ENCODE assay signal across 17 cellular contexts in genomic region chr12:122085571-122085970, GRCh38. TPM values are rescaled to one million over a fixed set of nuclear protein-coding genes. Genes with fewer than 3 reads are reported as not detected.
DNase-seq lines count a peak whose midpoint lies in the region; ATAC-seq, FAIRE-seq and TF ChIP-seq lines count a peak whose summit lies in the region.
"Had no signal": no experiment of that assay in that cellular context is flagged by ENCODE, and none has a peak within 500 bp of the region (broad histone marks: within the 10 kb centered on the region; RNA-seq: fewer than 3 reads in every experiment).

No MANE protein-coding gene starts in this region.

- no peaks in the 10 kb centered on the region for H3K27me3 ChIP-seq in K562 (ENCODE audit: control insufficient read depth in 2 of 2, insufficient read depth in 2 of 2, low read length in 2 of 2)
- no peaks in the 10 kb centered on the region for H3K27me3 ChIP-seq in transverse colon
- H3K27me3 ChIP-seq: heart right ventricle had no signal

- H3K9me3 ChIP-seq in K562 (replicated peaks; ENCODE audit: control insufficient read depth, insufficient read depth, low read depth, low read length) (no peaks in the 10 kb centered on the region), transverse colon (no peaks in the 10 kb centered on the region)
- H3K9me3 ChIP-seq: heart right ventricle had no signal

- H3K36me3 ChIP-seq in K562 (ENCODE audit: control insufficient read depth, insufficient read depth, low read length) (peaks cover 82% of the 10 kb centered on the region), transverse colon (no peaks in the 10 kb centered on the region)

- no peak overlapping the region for H3K27ac ChIP-seq in K562 (ENCODE audit: extremely low read depth, low read depth, low read length)
- peak overlapping the region; percentile 71 to 95 (median 92) for H3K27ac ChIP-seq in transverse colon

- TF ChIP-seq CTCF in K562 (IDR thresholded peaks at IDR 0.05 in 2 of 3, conservative IDR thresholded peaks at IDR 0.05 in 1 of 3; ENCODE audit: insufficient read depth in 2 of 3, low read depth in 1 of 3, low read length in 3 of 3) (no peak), nephron (IDR thresholded peaks at IDR 0.05; ENCODE audit: unreplicated experiment in 3 of 3) (no peak), transverse colon (IDR thresholded peaks at IDR 0.05) (no peak)

- H3K4me3 Mint-ChIP-seq in stimulated activated naive CD8-positive, alpha-beta T cell treated with anti-CD3 and anti-CD28 coated beads, Interleukin-15, Interleukin-2, amounts not matched to agents 100 ng/mL and 50 ng/mL, for 24 hours: peak overlapping the region; percentile 64
- H3K4me3 Mint-ChIP-seq in nephron: peak overlapping the region in 1 of 3 experiments; percentile 52

- POLR2A ChIA-PET in K562 (lab: Yijun Ruan, JAX): interaction anchor here (0.8 to 6.0 kb wide), 3 partner anchors 11 to 23 kb away, joined by 3 to 75 read pairs (median 3); no protein-coding TSS in a partner anchor

- no peak for DNase-seq in stimulated activated naive CD8-positive, alpha-beta T cell treated with anti-CD3 and anti-CD28 coated beads, Interleukin-15, Interleukin-2, amounts not matched to agents 100 U/mL and 50 U/mL, for 24 hours
- DNase-seq in K562 (ENCODE audit: extremely low read depth in 1 of 4, low spot score in 3 of 4) (peak in 1 of 4 experiments; percentile 54), transverse colon (no peak), HuH-7.5 (ENCODE audit: low spot score) (no peak), DMS53 (lab: John Stamatoyannopoulos, UW) (no peak), NCI-H69 (lab: John Stamatoyannopoulos, UW) (no peak)
- DNase-seq: Calu3; cerebellar nuclear complex; effector memory CD4-positive, alpha-beta T cell; heart right ventricle; NCI-H2029; SW 1271 had no signal

- FAIRE-seq in K562 (lab: Jason Lieb, UNC): peak; percentile 49
- FAIRE-seq: G401.6, H54 had no signal

- TF ChIP-seq POLR2A in K562 (conservative IDR thresholded peaks at IDR 0.05) (no peak), transverse colon (IDR thresholded peaks at IDR 0.05) (no peak)

- H3K27me3 Mint-ChIP-seq in stimulated activated naive CD8-positive, alpha-beta T cell treated with anti-CD3 and anti-CD28 coated beads, Interleukin-15, Interleukin-2, amounts not matched to agents 100 ng/mL and 50 ng/mL, for 24 hours: no peaks in the 10 kb centered on the region
- H3K27me3 Mint-ChIP-seq in nephron (ENCODE audit: low read depth): no peaks in the 10 kb centered on the region

- H3K9me1 ChIP-seq in K562 (ENCODE audit: control insufficient read depth, insufficient read depth, low read length): peaks cover 2% of the 10 kb centered on the region

- intact Hi-C loops in K562 (cut with micrococcal nuclease) (no loop called here), transverse colon (cut with DNase I; ENCODE audit: low total_unique reads) (no loop called here)

- TF ChIP-seq RAD21 in K562 (CRISPR knock-in tag; conservative IDR thresholded peaks at IDR 0.05 in 1 of 2, IDR thresholded peaks at IDR 0.05 in 1 of 2): no peak

- no peak overlapping the region for H2AFZ ChIP-seq in K562 (ENCODE audit: low read depth, low read length)

- peaks cover 100% of the 10 kb centered on the region for H3K79me2 ChIP-seq in K562 (ENCODE audit: control insufficient read depth, insufficient read depth, low read length)

- WGBS in K562 (ENCODE audit: insufficient coverage, low coverage, missing lambda C conversion rate): 49% methylated on average over 5 of the region's 5 CpGs
- WGBS in transverse colon (ENCODE audit: low coverage in 1 of 2), 2 donors: 57 to 61% methylated on average over 2 to 5 of the region's 5 CpGs

- peak; percentile 56; the same call in 1 of the 2 replicates for TF ChIP-seq EP300 in K562 (IDR thresholded peaks at IDR 0.05; ENCODE audit: low read length)
- no peak for TF ChIP-seq EP300 in transverse colon (IDR thresholded peaks at IDR 0.05; ENCODE audit: low read depth)

- no TSS peak for BruUV-seq in K562 (replicated peaks; lab: Mats Ljungman, UMichigan)

- no peak overlapping the region for H3K4me3 ChIP-seq in K562
- H3K4me3 ChIP-seq in transverse colon: no peak overlapping the region
- H3K4me3 ChIP-seq: heart right ventricle had no signal

- peaks cover 32% of the 10 kb centered on the region for H3K36me3 Mint-ChIP-seq in stimulated activated naive CD8-positive, alpha-beta T cell treated with anti-CD3 and anti-CD28 coated beads, Interleukin-15, Interleukin-2, amounts not matched to agents 100 ng/mL and 50 ng/mL, for 24 hours (ENCODE audit: low read depth)
- H3K36me3 Mint-ChIP-seq in nephron (ENCODE audit: low read depth): peaks cover 36% of the 10 kb centered on the region

- peaks cover 37 to 74% of the 10 kb centered on the region in 2 experiments; a peak in 4 of 5 replicates for H3K4me1 ChIP-seq in K562 (replicated peaks in 1 of 2; ENCODE audit: control insufficient read depth in 2 of 2, insufficient read depth in 2 of 2, low read length in 2 of 2)
- peaks cover 63 to 100% (median 93%) of the 10 kb centered on the region in 4 donors for H3K4me1 ChIP-seq in transverse colon

- H3K4me1 Mint-ChIP-seq in stimulated activated naive CD8-positive, alpha-beta T cell treated with anti-CD3 and anti-CD28 coated beads, Interleukin-15, Interleukin-2, amounts not matched to agents 100 ng/mL and 50 ng/mL, for 24 hours (ENCODE audit: low read depth): peaks cover 82% of the 10 kb centered on the region
- peaks cover 68% of the 10 kb centered on the region for H3K4me1 Mint-ChIP-seq in nephron

- CTCF ChIA-PET in K562 (lab: Yijun Ruan, JAX; ENCODE audit: low intra/inter-chr PET ratio): no interaction called here

- H3K4me2 ChIP-seq in K562 (ENCODE audit: insufficient read depth, low read length): peak overlapping the region; percentile 38

- in situ Hi-C loops in K562 (cut with MboI): no loop called here
- in situ Hi-C loops in transverse colon (cut with MboI; ENCODE audit: low pct_ligation_motif_present in 1 of 4, low pct_unique_long_range_greater_than_20kb in 1 of 4, low sequenced_read_pairs in 3 of 4): no loop called here

- peak overlapping the region; percentile 45 for H3K27ac Mint-ChIP-seq in stimulated activated naive CD8-positive, alpha-beta T cell treated with anti-CD3 and anti-CD28 coated beads, Interleukin-15, Interleukin-2, amounts not matched to agents 100 ng/mL and 50 ng/mL, for 24 hours
- H3K27ac Mint-ChIP-seq in nephron: peak overlapping the region; percentile 85 to 96 (median 86)

- peaks cover 18% of the 10 kb centered on the region; the same call in 1 of the 2 replicates for H4K20me1 ChIP-seq in K562 (replicated peaks; ENCODE audit: control insufficient read depth, insufficient read depth, low read length)

- no peaks in the 10 kb centered on the region for H3K9me3 Mint-ChIP-seq in stimulated activated naive CD8-positive, alpha-beta T cell treated with anti-CD3 and anti-CD28 coated beads, Interleukin-15, Interleukin-2, amounts not matched to agents 100 ng/mL and 50 ng/mL, for 24 hours
- no peaks in the 10 kb centered on the region for H3K9me3 Mint-ChIP-seq in nephron

- no peak overlapping the region; a peak in 1 of 4 replicates for H3K9ac ChIP-seq in K562 (ENCODE audit: insufficient read depth in 1 of 2, low read depth in 2 of 2, low read length in 2 of 2)

- ATAC-seq in stimulated activated naive CD8-positive, alpha-beta T cell treated with anti-CD3 and anti-CD28 coated beads, Interleukin-15, Interleukin-2, amounts not matched to agents 100 U/mL and 50 U/mL, for 24 hours: no peak
- ATAC-seq in K562: no peak
- ATAC-seq: heart right ventricle, Right ventricle myocardium inferior had no signal

TF ChIP-seq in K562, 482 proteins besides CTCF, POLR2A, EP300 and RAD21 (continues in another document):
- TF ChIP-seq FOXP1 (CRISPR knock-in tag; IDR thresholded peaks at IDR 0.05) (no peak), ZNF140 (CRISPR knock-in tag; IDR thresholded peaks at IDR 0.05) (no peak), ZNF24 (IDR thresholded peaks at IDR 0.05) (no peak), NFIC (IDR thresholded peaks at IDR 0.05) (peak; percentile 47), HMG20B (CRISPR knock-in tag; IDR thresholded peaks at IDR 0.05) (no peak), TRIM24 (IDR thresholded peaks at IDR 0.05) (peak in 1 of 2 experiments; percentile 50; a peak in 1 of 4 replicates), GTF2A2 (tag; IDR thresholded peaks at IDR 0.05) (no peak), PREB (CRISPR knock-in tag; IDR thresholded peaks at IDR 0.05) (no peak), CBFA2T2 (conservative IDR thresholded peaks at IDR 0.05) (peak; percentile 79)

RNA-seq across cellular contexts. Expression of gene MLXIP, which starts 7.0 kb away (rescaled TPM):
- total RNA-seq in K562 (2011; cell fraction: chromatin; rRNA removed; ENCODE audit: low replicate concordance): 289 and 513 TPM in 2 replicates
- 197 and 203 TPM in 2 replicates for total RNA-seq in K562 (2011; cell fraction: nucleolus; rRNA removed)
- 215 and 311 TPM in 2 replicates for total RNA-seq in K562 (2011; cell fraction: nucleoplasm; rRNA removed)
- total RNA-seq in K562 (2014; rRNA removed) (14.7 and 36.9 TPM in 2 replicates), K562 (2014; rRNA removed; fragmentation: Illumina TruSeq; extraction: Trizol) (13.8 and 18.1 TPM in 2 replicates), K562 (2015; rRNA removed; fragmentation: Illumina TruSeq; extraction: Trizol) (25.8 and 28.9 TPM in 2 replicates), K562 (2021) (65.8 and 66.3 TPM in 2 replicates), transverse colon (100 to 1,000 TPM in 3 of 4 donors, 10 to 100 TPM in 1; 99.5 to 302 (median 151) TPM)
- polyA plus RNA-seq in K562 (2011; rRNA removed) (14.4 and 20.7 TPM in 2 replicates), K562 (2014; fragmentation: Illumina TruSeq; extraction: Trizol) (40.7 and 46.7 TPM in 2 replicates), K562 (2014; fragmentation: Nextera tagmentation; extraction: Ambion mirVana) (1 to 10 TPM; 2.2 to 3.8 TPM), K562 (2014; rRNA removed) (26.0 and 26.5 TPM in 2 replicates)
- 9.9 and 11.6 TPM in 2 replicates for polyA plus RNA-seq in K562 (2011; cell fraction: cytosol; rRNA removed)
- 78.1 and 99.4 TPM in 2 replicates for polyA plus RNA-seq in K562 (2011; cell fraction: nucleus; rRNA removed)
- 33.1 and 37.7 TPM in 2 replicates for polyA plus RNA-seq in K562 (2012)
- polyA minus RNA-seq in K562 (2011; rRNA and poly(A)+ RNA removed): 20.9 and 23.5 TPM in 2 replicates
- polyA minus RNA-seq in K562 (2011; cell fraction: cytosol; rRNA and poly(A)+ RNA removed): 51.8 and 60.9 TPM in 2 replicates
- 61.8 and 88.5 TPM in 2 replicates for polyA minus RNA-seq in K562 (2011; cell fraction: nucleus; rRNA and poly(A)+ RNA removed)
